ENCODE assay signal across 18 cellular contexts in the genomic region with DNA sequence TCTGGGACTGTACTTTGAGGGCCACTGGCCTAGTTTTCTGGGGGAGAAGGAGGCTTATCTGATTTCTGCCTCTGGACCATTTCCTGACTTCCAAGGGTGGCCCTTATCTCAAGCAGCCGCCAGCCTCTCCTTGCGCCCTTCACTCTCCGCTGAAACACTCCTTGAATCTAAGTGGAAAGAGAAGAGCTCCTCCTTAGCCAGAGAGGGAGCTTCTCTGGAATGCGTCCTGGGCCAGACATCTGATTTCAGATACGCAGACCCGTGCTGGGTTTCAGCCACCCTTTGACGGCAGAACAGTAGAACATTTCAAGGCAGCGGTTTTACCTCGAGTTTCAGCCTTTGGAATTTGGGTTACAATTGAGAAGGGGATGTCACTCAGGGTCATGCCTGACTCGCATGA.
DNase-seq lines count a peak whose midpoint lies in the region; ATAC-seq and TF ChIP-seq lines count a peak whose summit lies in the region.
"Had no signal": no experiment of that assay in that cellular context is flagged by ENCODE, and none has a peak within 500 bp of the region (broad histone marks: within the 10 kb centered on the region; RNA-seq: fewer than 3 reads in every experiment).

No MANE protein-coding gene starts in this region.

- no peak overlapping the region for H3K4ac ChIP-seq in mesendoderm (ENCODE audit: low read depth, low read length)

- no peak overlapping the region for H2AK5ac ChIP-seq in mesendoderm (ENCODE audit: low read length)

- 0 out of 2 replicates have a peak overlapping the region, but pooled peaks have one; percentile 32 for H3K9ac ChIP-seq in BLaER1
- H3K9ac ChIP-seq in mesendoderm (ENCODE audit: low read length) = no peak overlapping the region

- ATAC-seq in WTC11 (no peak), GM21576 (IDR thresholded peaks at IDR 0.05; ENCODE audit: unreplicated experiment) (no peak)
- ATAC-seq: HepG2 had no signal

- H2BK120ac ChIP-seq in mesendoderm (ENCODE audit: low read depth, low read length) = no peak overlapping the region

- H3K18ac ChIP-seq in mesendoderm (ENCODE audit: low read length) = no peak overlapping the region

- no CpG with 5 or more reads among the region's 10 CpGs for WGBS in mesendoderm (ENCODE audit: extremely low coverage, insufficient coverage, low lambda C conversion rate)

- DNase-seq in DMS79 treated with DMSO at 0.1 percent for 48 hours (lab: John Stamatoyannopoulos, UW) (peak; percentile 79), WTC11 (ENCODE audit: low spot score) (no peak), mesendoderm (peak; percentile 57), SHP77 treated with DMSO at 0.1 percent for 48 hours (lab: John Stamatoyannopoulos, UW) (no peak)
- no peak for DNase-seq in activated CD4-positive, alpha-beta T cell treated with anti-CD3 and anti-CD28 coated beads for 4 hours
- DNase-seq: 8988T; C1 segment of cervical spinal cord; CD4-positive, CD25-positive, alpha-beta regulatory T cell; CD8-positive, alpha-beta memory T cell; COR-L47; DMS 273 treated with DMSO at 0.1 percent for 48 hours; DMS53; GF-D8; H9 had no signal

- H3K27ac ChIP-seq in BLaER1 = peak overlapping the region; percentile 20; the same call in 1 of the 2 replicates
- H3K27ac ChIP-seq in mesendoderm (ENCODE audit: low read depth, low read length) = no peak overlapping the region

- H3K27me3 Mint-ChIP-seq in WTC11 (ENCODE audit: low read depth) = no peaks in the 10 kb centered on the region
- H3K27me3 Mint-ChIP-seq: CD4-positive, CD25-positive, alpha-beta regulatory T cell had no signal

- H3K23ac ChIP-seq in mesendoderm (ENCODE audit: low read length) = no peak overlapping the region

- H4K5ac ChIP-seq in mesendoderm (ENCODE audit: low read length) = no peak overlapping the region

- H2BK15ac ChIP-seq in mesendoderm (replicated peaks; ENCODE audit: low read depth) = no peak overlapping the region

- H3K4me2 ChIP-seq in BLaER1 = peak overlapping the region; percentile 78
- no peak overlapping the region for H3K4me2 ChIP-seq in mesendoderm (ENCODE audit: low read length)

- H3K27me3 ChIP-seq in BLaER1 = no peaks in the 10 kb centered on the region
- no peaks in the 10 kb centered on the region for H3K27me3 ChIP-seq in mesendoderm (ENCODE audit: insufficient read depth, low read length, poor library complexity)

- POLR2A ChIA-PET in WTC11 (lab: Charles Lee) = no interaction called here

- no peaks in the 10 kb centered on the region for H3K36me3 Mint-ChIP-seq in WTC11
- H3K36me3 Mint-ChIP-seq: CD4-positive, CD25-positive, alpha-beta regulatory T cell; CD8-positive, alpha-beta memory T cell had no signal

- no peak for TF ChIP-seq CTCF in WTC11 (IDR thresholded peaks at IDR 0.05)

- no peak overlapping the region for H3K56ac ChIP-seq in mesendoderm (ENCODE audit: low read length)

- no peaks in the 10 kb centered on the region for H3K9me3 Mint-ChIP-seq in WTC11
- H3K9me3 Mint-ChIP-seq: CD8-positive, alpha-beta memory T cell; H9 had no signal

- H3K4me3 ChIP-seq in BLaER1 = no peak overlapping the region
- no peak overlapping the region for H3K4me3 ChIP-seq in mesendoderm (ENCODE audit: low read length)

- H3K4me1 Mint-ChIP-seq in WTC11 = peaks cover 8% of the 10 kb centered on the region
- H3K4me1 Mint-ChIP-seq: CD4-positive, CD25-positive, alpha-beta regulatory T cell; CD8-positive, alpha-beta memory T cell had no signal

- H3K27ac Mint-ChIP-seq in WTC11 = peak overlapping the region; percentile 4; the same call in 1 of the 2 replicates
- H3K27ac Mint-ChIP-seq: CD4-positive, CD25-positive, alpha-beta regulatory T cell; H9; IgD-negative memory B cell had no signal

- H3K79me2 ChIP-seq in mesendoderm (ENCODE audit: control insufficient read depth, insufficient read depth, low read length) = no peaks in the 10 kb centered on the region

- CTCF ChIA-PET in WTC11 (lab: Charles Lee) = interaction anchor here (0.9 to 2.4 kb wide), 5 partner anchors 9 to 115 kb away, joined by 3 to 10 read pairs (median 4); no protein-coding TSS in a partner anchor

- no peak overlapping the region for H3K4me3 Mint-ChIP-seq in WTC11
- H3K4me3 Mint-ChIP-seq: CD4-positive, CD25-positive, alpha-beta regulatory T cell; CD8-positive, alpha-beta memory T cell; H9; IgD-negative memory B cell had no signal

- H3K4me1 ChIP-seq in BLaER1 (peaks cover 79% of the 10 kb centered on the region), mesendoderm (ENCODE audit: control insufficient read depth, low read depth, low read length) (no peaks in the 10 kb centered on the region)

- no peaks in the 10 kb centered on the region for H3K79me1 ChIP-seq in mesendoderm (ENCODE audit: low read length)

- H2BK5ac ChIP-seq in mesendoderm (ENCODE audit: low read length) = no peak overlapping the region

- H3K9me3 ChIP-seq in BLaER1 = no peaks in the 10 kb centered on the region

- no peaks in the 10 kb centered on the region for H3K36me3 ChIP-seq in BLaER1
- no peaks in the 10 kb centered on the region for H3K36me3 ChIP-seq in mesendoderm (ENCODE audit: control insufficient read depth, insufficient read depth, low read length)

- H4K20me1 ChIP-seq in BLaER1 = no peaks in the 10 kb centered on the region

- no peak overlapping the region for H4K8ac ChIP-seq in mesendoderm (ENCODE audit: low read depth, low read length)

TF ChIP-seq in WTC11, 78 proteins besides CTCF, POLR2A, EP300 and RAD21:
- TF ChIP-seq ZNF317 (CRISPR knock-in tag; IDR thresholded peaks at IDR 0.05; ENCODE audit: borderline replicate concordance, low read depth) (no peak), GRHL2 (CRISPR knock-in tag; IDR thresholded peaks at IDR 0.05; ENCODE audit: insufficient replicate concordance, severe bottlenecking) (no peak), TCF7 (CRISPR knock-in tag; IDR thresholded peaks at IDR 0.05; ENCODE audit: low read depth) (no peak), MXD4 (CRISPR knock-in tag; IDR thresholded peaks at IDR 0.05; ENCODE audit: borderline replicate concordance) (no peak), ELF4 (CRISPR knock-in tag; IDR thresholded peaks at IDR 0.05; ENCODE audit: low read depth) (no peak), GABPB1 (CRISPR knock-in tag; IDR thresholded peaks at IDR 0.05) (no peak), NR1H2 (CRISPR knock-in tag; IDR thresholded peaks at IDR 0.05) (no peak), ZNF512 (CRISPR knock-in tag; IDR thresholded peaks at IDR 0.05; ENCODE audit: borderline replicate concordance) (no peak), JUN (CRISPR knock-in tag; IDR thresholded peaks at IDR 0.05) (no peak), OVOL2 (CRISPR knock-in tag; IDR thresholded peaks at IDR 0.05; ENCODE audit: borderline replicate concordance) (no peak), ZNF281 (CRISPR knock-in tag; IDR thresholded peaks at IDR 0.05) (no peak)
- TF ChIP-seq, protein P1, sequence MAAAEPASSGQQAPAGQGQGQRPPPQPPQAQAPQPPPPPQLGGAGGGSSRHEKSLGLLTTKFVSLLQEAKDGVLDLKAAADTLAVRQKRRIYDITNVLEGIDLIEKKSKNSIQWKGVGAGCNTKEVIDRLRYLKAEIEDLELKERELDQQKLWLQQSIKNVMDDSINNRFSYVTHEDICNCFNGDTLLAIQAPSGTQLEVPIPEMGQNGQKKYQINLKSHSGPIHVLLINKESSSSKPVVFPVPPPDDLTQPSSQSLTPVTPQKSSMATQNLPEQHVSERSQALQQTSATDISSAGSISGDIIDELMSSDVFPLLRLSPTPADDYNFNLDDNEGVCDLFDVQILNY (CRISPR knock-in tag; IDR thresholded peaks at IDR 0.05) = no peak
- TF ChIP-seq, protein P2, sequence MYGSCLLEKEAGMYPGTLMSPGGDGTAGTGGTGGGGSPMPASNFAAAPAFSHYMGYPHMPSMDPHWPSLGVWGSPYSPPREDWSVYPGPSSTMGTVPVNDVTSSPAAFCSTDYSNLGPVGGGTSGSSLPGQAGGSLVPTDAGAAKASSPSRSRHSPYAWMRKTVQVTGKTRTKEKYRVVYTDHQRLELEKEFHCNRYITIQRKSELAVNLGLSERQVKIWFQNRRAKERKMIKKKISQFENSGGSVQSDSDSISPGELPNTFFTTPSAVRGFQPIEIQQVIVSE (CRISPR knock-in tag; IDR thresholded peaks at IDR 0.05; ENCODE audit: borderline replicate concordance) = no peak
TF ChIP-seq in WTC11: peak in this region for 0.

Comparison
In these comparisons a context has a peak if more than half of its experiments do, and no peak if none do; other contexts are left out.
1. DNase-seq: peak in DMS79 treated with DMSO at 0.1 percent for 48 hours (single experiment) and mesendoderm (single experiment); none in WTC11 (single experiment), activated CD4-positive, alpha-beta T cell treated with anti-CD3 and anti-CD28 coated beads for 4 hours (0 of 2) and SHP77 treated with DMSO at 0.1 percent for 48 hours (single experiment).